Comparison of ENCODE assay signal across 21 cellular contexts in the genomic region with DNA sequence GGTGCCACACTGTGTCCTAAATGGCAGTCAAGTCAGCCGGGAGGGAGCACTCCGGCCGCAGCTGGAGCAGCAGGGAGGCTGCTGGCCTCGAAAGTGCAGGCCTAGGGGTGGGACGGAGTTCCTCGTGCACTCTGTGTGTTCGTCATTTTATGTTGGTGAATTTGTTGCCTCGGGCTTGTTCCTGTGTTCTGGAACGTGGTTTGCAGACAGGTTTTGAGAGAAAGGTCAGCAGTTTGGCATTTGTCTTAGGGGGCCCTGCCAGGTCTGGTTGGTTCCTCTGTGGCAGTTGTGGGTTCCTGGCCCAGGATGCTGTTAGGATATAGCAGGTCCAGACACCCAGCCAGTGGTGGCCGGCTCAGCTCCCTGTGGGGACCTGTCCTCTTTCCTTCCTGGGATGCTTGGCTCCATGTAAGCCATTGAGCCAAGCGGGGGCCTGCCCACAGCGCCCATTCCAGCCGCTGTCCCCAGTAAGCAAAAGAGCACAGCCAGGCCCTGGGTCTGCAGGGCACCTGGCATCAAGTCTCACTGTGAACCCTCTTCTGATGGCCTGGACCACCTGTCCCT.
"Had no signal": no experiment of that assay in that cellular context is flagged by ENCODE, and none has a peak within 500 bp of the region (broad histone marks: within the 10 kb centered on the region; RNA-seq: fewer than 3 reads in every experiment).

No MANE protein-coding gene starts in this region.

- FAIRE-seq: colon, endometrium, kidney had no signal

- H3K4me1 Mint-ChIP-seq: activated B cell treated with CpG ODN at 0.5 μM for 24 hours, nephron had no signal

- H3K4me1 ChIP-seq: left lung, psoas muscle, sigmoid colon, spleen, thyroid gland, uterus had no signal

- DNase-seq: activated B cell treated with CpG ODN at 0.5 μM for 24 hours; activated CD4-positive, alpha-beta T cell treated with anti-CD3 and anti-CD28 coated beads for 48 hours; activated CD8-positive, alpha-beta memory T cell treated with anti-CD3 and anti-CD28 coated beads for 24 hours; activated naive CD4-positive, alpha-beta T cell treated with anti-CD3 and anti-CD28 coated beads for 36 hours; kidney; left lung; occipital lobe; psoas muscle; sigmoid colon; spleen; SW 1271; thyroid gland; uterus had no signal

- H3K4me2 ChIP-seq: hepatocyte had no signal

- H3K9me3 ChIP-seq: left lung, psoas muscle, sigmoid colon, spleen, thyroid gland, uterus had no signal

- H3K36me3 ChIP-seq: uterus had no signal

- ATAC-seq: left lung had no signal

- H3K27ac ChIP-seq: cardiac muscle cell, hepatocyte, left lung, psoas muscle, sigmoid colon, spleen, thyroid gland, uterus had no signal

- H3K27me3 ChIP-seq: cardiac muscle cell, hepatocyte, left lung, sigmoid colon, spleen, thyroid gland, uterus had no signal

- H3K79me2 ChIP-seq: hepatocyte had no signal

- H3K9me3 Mint-ChIP-seq: activated B cell treated with CpG ODN at 0.5 μM for 24 hours; activated naive CD4-positive, alpha-beta T cell treated with anti-CD3 and anti-CD28 coated beads for 36 hours; activated T-helper 2 cell treated with anti-CD3 and anti-CD28 coated beads, Interferon-gamma antibody, Interleukin-2, Interleukin-4, amounts not matched to agents 10 μg/mL and 5 μg/mL and 100 μg/mL, durations not matched to agents 14 hours and 24 hours and 36 hours; memory B cell; nephron; T-helper 2 cell treated with Interferon-gamma antibody and Interleukin-4, amounts not matched to agents 5 μg/mL and 100 μg/mL, for 36 hours had no signal

- H3K27me3 Mint-ChIP-seq: activated B cell treated with CpG ODN at 0.5 μM for 24 hours, memory B cell had no signal

- H3K4me3 ChIP-seq: cardiac muscle cell, hepatocyte, left lung, psoas muscle, sigmoid colon, spleen, thyroid gland, uterus had no signal

- H2AFZ ChIP-seq: hepatocyte had no signal

- H3K4me3 Mint-ChIP-seq: activated B cell treated with CpG ODN at 0.5 μM for 24 hours; activated naive CD4-positive, alpha-beta T cell treated with anti-CD3 and anti-CD28 coated beads for 36 hours; memory B cell; nephron; T-helper 2 cell treated with Interferon-gamma antibody and Interleukin-4, amounts not matched to agents 5 μg/mL and 100 μg/mL, for 36 hours had no signal

- H3K27ac Mint-ChIP-seq: activated B cell treated with CpG ODN at 0.5 μM for 24 hours; activated T-helper 2 cell treated with anti-CD3 and anti-CD28 coated beads, Interferon-gamma antibody, Interleukin-2, Interleukin-4, amounts not matched to agents 10 μg/mL and 5 μg/mL and 100 μg/mL, durations not matched to agents 14 hours and 24 hours and 36 hours; nephron; T-helper 2 cell treated with Interferon-gamma antibody and Interleukin-4, amounts not matched to agents 5 μg/mL and 100 μg/mL, for 36 hours had no signal
